In genomic region chr1:192635041-192635440, GRCh38 we compare ENCODE assay signal across 22 cellular contexts. TPM values are rescaled to one million over a fixed set of nuclear protein-coding genes. Genes with fewer than 3 reads are reported as not detected.
"Had no signal": no experiment of that assay in that cellular context is flagged by ENCODE, and none has a peak within 500 bp of the region (broad histone marks: within the 10 kb centered on the region; RNA-seq: fewer than 3 reads in every experiment).

No MANE protein-coding gene starts in this region.

- H3K4me3 ChIP-seq: hepatocyte, left ventricle myocardium inferior, lower lobe of right lung, mucosa of descending colon, testis, tibial nerve, upper lobe of right lung, vagina had no signal

- H3K9me3 ChIP-seq: left ventricle myocardium inferior, lower lobe of right lung, mucosa of descending colon, neutrophil, testis, tibial nerve, upper lobe of right lung, vagina had no signal

- DNase-seq: effector CD4-positive, alpha-beta T cell; foreskin melanocyte; head of caudate nucleus; kidney; left cardiac atrium; left ventricle myocardium inferior; lower lobe of right lung; mucosa of descending colon; naive thymus-derived CD8-positive, alpha-beta T cell; posterior cingulate gyrus; stimulated activated CD4-positive, alpha-beta T cell treated with anti-CD3 and anti-CD28 coated beads, Interleukin-2, amount 100 ng/mL, for 24 hours; stimulated activated CD4-positive, alpha-beta T cell treated with anti-CD3 and anti-CD28 coated beads, Interleukin-4, amount 100 ng/mL, for 4 hours; stimulated activated naive B cell treated with anti-CD40 and anti-IgM and Interleukin-4, amounts not matched to agents 10 μg/mL and 1 μg/mL and 100 μg/mL, for 72 hours; stimulated activated naive CD8-positive, alpha-beta T cell treated with anti-CD3 and anti-CD28 coated beads, Interleukin-15, amount 100 ng/mL, for 72 hours; testis; upper lobe of right lung had no signal

- FAIRE-seq: kidney had no signal

- H3K27ac ChIP-seq: left ventricle myocardium inferior, lower lobe of right lung, neutrophil, testis, tibial nerve, upper lobe of right lung, vagina had no signal

- H3K36me3 ChIP-seq: left ventricle myocardium inferior, lower lobe of right lung, neutrophil, tibial nerve, upper lobe of right lung, vagina had no signal

- H2AFZ ChIP-seq: hepatocyte had no signal

- H3K27me3 ChIP-seq: hepatocyte, neutrophil, testis, tibial nerve, upper lobe of right lung, vagina had no signal

- ATAC-seq: left cardiac atrium; lower lobe of right lung; mucosa of descending colon; naive thymus-derived CD8-positive, alpha-beta T cell; sciatic nerve; stimulated activated naive B cell treated with anti-CD40 and anti-IgM and Interleukin-4, amounts not matched to agents 10 μg/mL and 1 μg/mL and 100 μg/mL, for 72 hours; stimulated activated naive CD8-positive, alpha-beta T cell treated with anti-CD3 and anti-CD28 coated beads, Interleukin-15, amount 100 ng/mL, for 72 hours; upper lobe of right lung had no signal

- H3K79me2 ChIP-seq: hepatocyte had no signal

- H3K4me1 ChIP-seq: lower lobe of right lung, testis, tibial nerve, upper lobe of right lung, vagina had no signal

RNA-seq across cellular contexts. Expression of gene RGS13, which starts 0.9 kb away (rescaled TPM):
- polyA plus RNA-seq: naive thymus-derived CD8-positive, alpha-beta T cell; neural cell had no signal

RNA-seq across cellular contexts. Expression of gene RGS1, which starts 59.5 kb away (rescaled TPM):
- polyA plus RNA-seq: neural cell had no signal
